In genomic region chr2:25598332-25598731, GRCh38 we compare ENCODE assay signal across 2 cellular contexts.
TF ChIP-seq lines count a peak whose summit lies in the region.

No MANE protein-coding gene starts in this region.

TF ChIP-seq in IMR-90, 13 proteins besides CTCF, POLR2A, EP300 and RAD21 (continued from another document):
- TF ChIP-seq USF2 (IDR thresholded peaks at IDR 0.05; ENCODE audit: low read depth, low read length) (no peak), BHLHE40 (IDR thresholded peaks at IDR 0.05; ENCODE audit: low read depth, low read length) (no peak), MXI1 (IDR thresholded peaks at IDR 0.05; ENCODE audit: borderline replicate concordance, low read depth, low read length) (no peak)

TF ChIP-seq in WTC11, 78 proteins besides CTCF, POLR2A, EP300 and RAD21 (continued from another document):
- TF ChIP-seq E2F4 (CRISPR knock-in tag; IDR thresholded peaks at IDR 0.05; ENCODE audit: borderline replicate concordance, low read depth) = no peak
- no peak for TF ChIP-seq MAX (CRISPR knock-in tag; IDR thresholded peaks at IDR 0.05)
- TF ChIP-seq RELA (CRISPR knock-in tag; IDR thresholded peaks at IDR 0.05; ENCODE audit: borderline replicate concordance) = no peak
- TF ChIP-seq CREM (CRISPR knock-in tag; IDR thresholded peaks at IDR 0.05) = no peak
- no peak for TF ChIP-seq ZBTB43 (CRISPR knock-in tag; IDR thresholded peaks at IDR 0.05)
- no peak for TF ChIP-seq NFE2L1 (CRISPR knock-in tag; IDR thresholded peaks at IDR 0.05)
